ENCODE assay signal across 8 cellular contexts in the genomic region with DNA sequence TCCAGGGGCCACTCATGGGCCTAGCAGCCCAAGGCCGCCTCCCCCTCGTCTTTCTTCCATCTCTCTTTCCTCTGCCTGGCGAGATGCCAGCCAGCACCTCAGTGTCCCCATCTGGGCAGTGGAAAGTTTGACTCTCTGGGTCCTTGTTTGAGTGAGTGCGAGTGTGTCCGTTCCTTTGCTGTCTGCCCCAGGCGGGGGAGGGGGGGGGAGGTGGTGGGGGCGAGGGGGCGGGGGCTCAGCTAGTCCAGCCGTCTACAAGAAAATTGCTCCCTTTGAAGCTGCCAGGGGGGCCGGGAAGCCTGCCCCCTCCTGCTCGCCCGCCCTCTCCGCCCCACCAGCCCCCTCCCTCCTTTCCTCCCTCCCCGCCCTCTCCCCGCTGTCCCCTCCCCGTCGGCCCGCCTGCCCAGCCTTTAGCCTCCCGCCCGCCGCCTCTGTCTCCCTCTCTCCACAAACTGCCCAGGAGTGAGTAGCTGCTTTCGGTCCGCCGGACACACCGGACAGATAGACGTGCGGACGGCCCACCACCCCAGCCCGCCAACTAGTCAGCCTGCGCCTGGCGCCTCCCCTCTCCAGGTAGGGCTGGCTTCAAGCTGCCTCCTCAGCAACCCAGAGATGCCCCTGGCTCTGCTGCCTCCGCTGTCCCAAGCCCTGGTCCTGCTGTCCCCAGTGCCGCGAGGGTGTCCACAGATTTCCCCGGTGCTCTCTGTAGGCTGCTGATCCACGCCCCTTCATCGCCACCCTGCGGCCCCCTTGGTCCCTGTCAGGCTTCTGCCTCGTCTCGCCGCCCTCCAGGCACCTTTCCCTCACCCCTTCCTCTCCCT. TPM values are rescaled to one million over a fixed set of nuclear protein-coding genes. Genes with fewer than 3 reads are reported as not detected.
A peak's percentile ranks its signal among the peaks of the same experiment; 100 is the strongest.
DNase-seq lines count a peak whose midpoint lies in the region; ATAC-seq and TF ChIP-seq lines count a peak whose summit lies in the region.

A gene (plus strand): TSS at position 440 of the 821 bp plus-strand sequence. CDS start 9,652 bp downstream, outside the sequence.

- intact Hi-C loops in adrenal gland (cut with DNase I) = no loop called here

- 10 to 45% (median 21%) methylated on average over 8 to 37 of the region's 41 CpGs for WGBS in adrenal gland, 4 donors

- no peaks in the 10 kb centered on the region for H3K9me3 ChIP-seq in adrenal gland (replicated peaks in 1 of 3)

- DNase-seq in DMS53 (lab: John Stamatoyannopoulos, UW) = peak; percentile 28
- no peak for DNase-seq in DMS53 treated with DMSO at 0.1 percent for 48 hours (lab: John Stamatoyannopoulos, UW; ENCODE audit: unreplicated experiment)
- peak in 6 of 7 donors; percentile 43 to 65 (median 50) for DNase-seq in adrenal gland
- peak; percentile 75 for DNase-seq in hepatic stellate cell (ENCODE audit: low spot score)
- DNase-seq in skeletal muscle cell (ENCODE audit: low read depth) = no peak
- DNase-seq in NCI-H1105 (lab: John Stamatoyannopoulos, UW) = no peak
- DNase-seq in NCI-H774 (lab: John Stamatoyannopoulos, UW) = no peak

- H3K4me3 ChIP-seq in adrenal gland = peak within 1 kb of the TSS in 1 of 4 donors; percentile 38
- peak within 1 kb of the TSS; percentile 60 for H3K4me3 ChIP-seq in skeletal muscle cell (ENCODE audit: low read depth, low read length)

- no peak for TF ChIP-seq POLR2A in adrenal gland (IDR thresholded peaks at IDR 0.05)

- H3K36me3 ChIP-seq in adrenal gland (replicated peaks in 1 of 2) = no peaks in the 10 kb centered on the region

- peak in 4 of 6 experiments; percentile 14 to 45 (median 36) for TF ChIP-seq CTCF in adrenal gland (IDR thresholded peaks at IDR 0.05)

- peak within 1 kb of the TSS in 1 of 5 donors; percentile 81 for H3K27ac ChIP-seq in adrenal gland

- ATAC-seq in HG02623 (IDR thresholded peaks at IDR 0.05; ENCODE audit: unreplicated experiment) = no peak

- peaks cover 11% of the 10 kb centered on the region for H3K27me3 ChIP-seq in adrenal gland

- no peaks in the 10 kb centered on the region for H3K4me1 ChIP-seq in adrenal gland (replicated peaks in 1 of 2)

RNA-seq across cellular contexts. Expression of the gene that starts here (rescaled TPM):
- total RNA-seq in adrenal gland = 100 to 1,000 TPM in 7 of 8 donors, 10 to 100 TPM in 1; 98.2 to 338 (median 275) TPM
- 100 to 1,000 TPM; 176 to 598 (median 240) TPM for polyA plus RNA-seq in adrenal gland

Comparison
In these comparisons a context has a peak if more than half of its experiments do, and no peak if none do; other contexts are left out.
1. DNase-seq: peak in DMS53 (single experiment), adrenal gland (6 of 7) and hepatic stellate cell (single experiment); none in DMS53 treated with DMSO at 0.1 percent for 48 hours (single experiment), skeletal muscle cell (single experiment), NCI-H1105 (single experiment) and NCI-H774 (single experiment).